Comparison of ENCODE assay signal across 1 cellular context in the genomic region with DNA sequence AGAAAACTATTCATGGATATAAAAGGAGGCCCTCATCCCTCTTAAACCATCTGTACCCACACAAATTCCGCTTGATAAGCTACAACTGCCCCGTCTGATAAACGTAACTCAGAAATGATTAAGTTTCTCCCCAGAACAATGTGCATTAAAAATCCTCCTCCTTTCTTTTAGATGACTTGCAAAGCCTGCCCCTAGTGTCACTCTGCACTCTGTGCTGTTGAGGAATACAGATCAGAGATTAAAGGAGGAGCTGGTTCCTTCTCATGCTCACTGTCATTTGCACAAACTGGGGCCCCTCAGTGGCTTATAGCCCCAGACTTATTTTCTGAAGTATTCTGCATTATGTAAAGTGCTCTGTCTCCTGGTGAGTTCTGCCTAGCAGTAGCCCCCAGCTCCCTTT.
TF ChIP-seq lines count a peak whose summit lies in the region.

No MANE protein-coding gene starts in this region.

TF ChIP-seq in IMR-90, 13 proteins besides CTCF, POLR2A, EP300 and RAD21 (continued from another document):
- no peak for TF ChIP-seq BHLHE40 (IDR thresholded peaks at IDR 0.05; ENCODE audit: low read depth, low read length)
- TF ChIP-seq FOS (IDR thresholded peaks at IDR 0.05; ENCODE audit: low read depth, low read length), result no peak
- no peak for TF ChIP-seq RCOR1 (IDR thresholded peaks at IDR 0.05; ENCODE audit: insufficient replicate concordance, low read length)
- no peak for TF ChIP-seq SMC3 (IDR thresholded peaks at IDR 0.05; ENCODE audit: low read depth, low read length)
- TF ChIP-seq CHD1 (IDR thresholded peaks at IDR 0.05; ENCODE audit: low read depth, low read length), result no peak
- TF ChIP-seq, protein P1, sequence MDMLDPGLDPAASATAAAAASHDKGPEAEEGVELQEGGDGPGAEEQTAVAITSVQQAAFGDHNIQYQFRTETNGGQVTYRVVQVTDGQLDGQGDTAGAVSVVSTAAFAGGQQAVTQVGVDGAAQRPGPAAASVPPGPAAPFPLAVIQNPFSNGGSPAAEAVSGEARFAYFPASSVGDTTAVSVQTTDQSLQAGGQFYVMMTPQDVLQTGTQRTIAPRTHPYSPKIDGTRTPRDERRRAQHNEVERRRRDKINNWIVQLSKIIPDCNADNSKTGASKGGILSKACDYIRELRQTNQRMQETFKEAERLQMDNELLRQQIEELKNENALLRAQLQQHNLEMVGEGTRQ (IDR thresholded peaks at IDR 0.05; ENCODE audit: low read depth, low read length), result no peak
- no peak for TF ChIP-seq MAZ (IDR thresholded peaks at IDR 0.05; ENCODE audit: borderline replicate concordance, low read depth, low read length)
- TF ChIP-seq CEBPB (IDR thresholded peaks at IDR 0.05; ENCODE audit: low read depth, low read length), result no peak
- no peak for TF ChIP-seq MAFK (IDR thresholded peaks at IDR 0.05; ENCODE audit: low read depth, low read length)
